In the genomic region with DNA sequence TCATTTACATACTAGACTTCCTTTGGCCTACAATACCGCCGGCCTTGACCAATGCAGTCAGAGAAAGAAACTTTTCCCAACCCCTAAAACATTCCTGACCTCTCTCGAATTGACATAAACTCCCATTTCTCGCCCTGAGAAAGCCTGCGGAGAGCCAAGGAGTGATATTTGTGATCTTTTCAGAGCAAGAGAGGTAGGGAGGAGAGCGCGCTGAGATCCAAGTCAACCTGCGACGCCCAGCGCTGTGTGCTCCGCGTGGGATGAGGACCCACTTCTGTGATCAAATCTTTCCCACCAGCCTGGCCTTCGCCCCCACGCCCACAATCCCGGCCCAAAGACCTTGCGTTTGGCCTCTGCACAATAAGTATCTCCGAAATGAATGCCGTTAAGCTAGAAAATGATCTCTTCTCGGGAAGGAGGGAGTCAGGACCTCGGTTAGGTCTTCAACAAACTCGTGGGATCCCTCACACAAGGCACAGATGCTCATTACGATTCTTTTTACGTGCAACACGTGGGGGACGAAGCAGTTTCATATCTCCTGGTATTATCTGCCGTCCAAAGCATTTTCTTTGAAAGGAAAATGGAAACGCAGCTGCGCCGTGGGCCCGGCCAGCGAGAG, we compare ENCODE assay signal across 12 cellular contexts. TPM values are rescaled to one million over a fixed set of nuclear protein-coding genes. Genes with fewer than 3 reads are reported as not detected.
DNase-seq lines count a peak whose midpoint lies in the region; ATAC-seq and TF ChIP-seq lines count a peak whose summit lies in the region.
"Had no signal": no experiment of that assay in that cellular context is flagged by ENCODE, and none has a peak within 500 bp of the region (broad histone marks: within the 10 kb centered on the region; RNA-seq: fewer than 3 reads in every experiment).

No MANE protein-coding gene starts in this region.

- H3K27me3 ChIP-seq in adipocyte (replicated peaks; ENCODE audit: control insufficient read depth, insufficient read depth, low read length) (peaks cover 27% of the 10 kb centered on the region), fibroblast of lung (ENCODE audit: control insufficient read depth, insufficient read depth, low read length) (peaks cover 54% of the 10 kb centered on the region)

- H3K79me2 ChIP-seq in fibroblast of lung (ENCODE audit: control insufficient read depth, insufficient read depth, low read length), result no peaks in the 10 kb centered on the region

- no peak for ATAC-seq in GM21737 (IDR thresholded peaks at IDR 0.05; ENCODE audit: unreplicated experiment)

- H3K4me1 ChIP-seq in adipocyte (ENCODE audit: control insufficient read depth, insufficient read depth, low read length) (peaks cover 14% of the 10 kb centered on the region), fibroblast of lung (ENCODE audit: control insufficient read depth, extremely low read depth, insufficient read depth, low read length) (no peaks in the 10 kb centered on the region)

- peak overlapping the region; percentile 3 for H3K4me2 ChIP-seq in fibroblast of lung (ENCODE audit: extremely low read depth, insufficient read depth, low read length)

- peak overlapping the region; percentile 80 for H3K4me3 ChIP-seq in adipocyte (ENCODE audit: low read length)
- H3K4me3 ChIP-seq in fibroblast of lung (replicated peaks in 1 of 4; ENCODE audit: control extremely low read depth in 1 of 4, insufficient read depth in 1 of 4, low read depth in 3 of 4, low read length in 4 of 4), result no peak overlapping the region

- DNase-seq in adipocyte (ENCODE audit: low read depth) (no peak), fibroblast of lung (ENCODE audit: low read depth in 2 of 2) (no peak), nephron progenitor cell (peak; percentile 13), activated T-cell treated with anti-CD3 and anti-CD28 coated beads for 4 hours (no peak), NCI-H2196 (lab: John Stamatoyannopoulos, UW; ENCODE audit: unreplicated experiment) (no peak), germinal center (ENCODE audit: low spot score) (no peak)
- DNase-seq: activated gamma-delta T cell treated with Interleukin-2 at 50 U/mL for 16 hours; CD4-positive, alpha-beta memory T cell had no signal

- H3K36me3 ChIP-seq in adipocyte (ENCODE audit: control insufficient read depth, insufficient read depth, low read length, severe bottlenecking) (no peaks in the 10 kb centered on the region), fibroblast of lung (ENCODE audit: control insufficient read depth, insufficient read depth, low read length) (no peaks in the 10 kb centered on the region)

- H4K20me1 ChIP-seq in fibroblast of lung (ENCODE audit: control insufficient read depth, extremely low read depth, insufficient read depth, low read length), result no peaks in the 10 kb centered on the region

- no peaks in the 10 kb centered on the region for H3K36me3 Mint-ChIP-seq in nephron progenitor cell (ENCODE audit: low read depth)
- H3K36me3 Mint-ChIP-seq: CD4-positive, alpha-beta memory T cell had no signal

- no peak overlapping the region for H3K27ac Mint-ChIP-seq in nephron progenitor cell
- H3K27ac Mint-ChIP-seq: CD4-positive, alpha-beta memory T cell; stimulated activated naive CD8-positive, alpha-beta T cell treated with anti-CD3 and anti-CD28 coated beads, Interleukin-15, Interleukin-2, amounts not matched to agents 100 ng/mL and 50 ng/mL, for 24 hours had no signal

- H3K27me3 Mint-ChIP-seq in nephron progenitor cell (ENCODE audit: low read depth, poor library complexity), result peaks cover 85% of the 10 kb centered on the region

- peak overlapping the region; percentile 91 for H3K4me3 Mint-ChIP-seq in nephron progenitor cell
- H3K4me3 Mint-ChIP-seq: stimulated activated naive CD8-positive, alpha-beta T cell treated with anti-CD3 and anti-CD28 coated beads, Interleukin-15, Interleukin-2, amounts not matched to agents 100 ng/mL and 50 ng/mL, for 24 hours had no signal

- TF ChIP-seq CTCF in fibroblast of lung (conservative IDR thresholded peaks at IDR 0.05 in 1 of 2, IDR thresholded peaks at IDR 0.05 in 1 of 2; ENCODE audit: low read depth in 1 of 2, low read length in 2 of 2) (no peak), nephron progenitor cell (IDR thresholded peaks at IDR 0.05) (no peak)

- no peaks in the 10 kb centered on the region for H3K9me3 Mint-ChIP-seq in nephron progenitor cell
- H3K9me3 Mint-ChIP-seq: stimulated activated naive CD8-positive, alpha-beta T cell treated with anti-CD3 and anti-CD28 coated beads, Interleukin-15, Interleukin-2, amounts not matched to agents 100 ng/mL and 50 ng/mL, for 24 hours had no signal

- H3K9me3 ChIP-seq in adipocyte (ENCODE audit: control insufficient read depth, low read length) (no peaks in the 10 kb centered on the region), fibroblast of lung (ENCODE audit: control insufficient read depth, insufficient read depth, low read depth, low read length) (no peaks in the 10 kb centered on the region)

- H3K27ac ChIP-seq in fibroblast of lung (ENCODE audit: insufficient read depth, low read length) (no peak overlapping the region), temporal lobe (ENCODE audit: low read depth, low read length) (peak overlapping the region; percentile 33)

- no peak overlapping the region for H3K9ac ChIP-seq in adipocyte (ENCODE audit: low read length)
- no peak overlapping the region for H3K9ac ChIP-seq in fibroblast of lung (ENCODE audit: insufficient read depth, low read length)

- H3K4me1 Mint-ChIP-seq in nephron progenitor cell, result peaks cover 33% of the 10 kb centered on the region

- H2AFZ ChIP-seq in fibroblast of lung (ENCODE audit: low read length), result no peak overlapping the region

RNA-seq across cellular contexts. Expression of a gene that starts 6.3 kb away (rescaled TPM):
- 0.26 and 0.50 TPM in 2 replicates for total RNA-seq in fibroblast of lung
- 0.08 and 0.10 TPM in 2 replicates for polyA plus RNA-seq in fibroblast of lung
- 0.05 and 0.09 TPM in 2 replicates for polyA plus RNA-seq in fibroblast of lung (2012)
- polyA minus RNA-seq in fibroblast of lung (ENCODE audit: low replicate concordance), result not detected in 2 replicates
- total RNA-seq in temporal lobe, result 24.1 TPM
- total RNA-seq: CD4-positive, alpha-beta memory T cell; OCI-LY7 had no signal
- polyA plus RNA-seq: CD4-positive, alpha-beta memory T cell had no signal

Comparison
In these comparisons a context has a peak if more than half of its experiments do, and no peak if none do; other contexts are left out.
1. RNA of a gene that starts 6.3 kb away (total RNA-seq): 24.1 TPM in temporal lobe (single experiment); 0.26 to 0.50 TPM in fibroblast of lung; every median in the first group is over 10 times any median in the second.